8 cellular contexts compared by ENCODE assay signal in genomic region chr10:110610308-110610774, GRCh38. TPM values are rescaled to one million over a fixed set of nuclear protein-coding genes. Genes with fewer than 3 reads are reported as not detected.
A peak's percentile ranks its signal among the peaks of the same experiment; 100 is the strongest.
DNase-seq lines count a peak whose midpoint lies in the region; ATAC-seq, FAIRE-seq and TF ChIP-seq lines count a peak whose summit lies in the region.

No MANE protein-coding gene starts in this region.

- H2BK5ac ChIP-seq in H1 (ENCODE audit: low read depth, low read length): no peak overlapping the region

- H3K27ac Mint-ChIP-seq in memory B cell: no peak overlapping the region

- no peak overlapping the region for H2BK20ac ChIP-seq in H1 (ENCODE audit: low read length)

- no peaks in the 10 kb centered on the region for H3K9me3 ChIP-seq in H1 (ENCODE audit: insufficient read depth in 2 of 2, low read depth in 1 of 2, low read length in 1 of 2)
- no peaks in the 10 kb centered on the region for H3K9me3 ChIP-seq in testis

- no peak overlapping the region for H4K8ac ChIP-seq in H1 (ENCODE audit: extremely low read depth, insufficient read depth, low read length)

- H3K4me3 Mint-ChIP-seq in memory B cell: no peak overlapping the region

- H3K23ac ChIP-seq in H1 (ENCODE audit: insufficient read length): no peak overlapping the region

- H2AFZ ChIP-seq in H1 (ENCODE audit: low read length): no peak overlapping the region

- H2BK12ac ChIP-seq in H1 (ENCODE audit: low read depth, low read length): no peak overlapping the region

- no peaks in the 10 kb centered on the region for H3K27me3 ChIP-seq in H7 (ENCODE audit: control insufficient read depth, insufficient read depth, low read length)
- H3K27me3 ChIP-seq in H1 (replicated peaks in 1 of 4; ENCODE audit: control insufficient read depth in 3 of 4, extremely low read depth in 1 of 4, insufficient read depth in 3 of 4, low read length in 3 of 4): no peaks in the 10 kb centered on the region
- no peaks in the 10 kb centered on the region for H3K27me3 ChIP-seq in testis

- H3K14ac ChIP-seq in H1 (ENCODE audit: insufficient read length): no peak overlapping the region

- H3K27me3 Mint-ChIP-seq in memory B cell: no peaks in the 10 kb centered on the region

- H4K20me1 ChIP-seq in H1 (replicated peaks in 1 of 2; ENCODE audit: control insufficient read depth in 1 of 2, insufficient read depth in 2 of 2, low read length in 2 of 2): no peaks in the 10 kb centered on the region

- WGBS in H1 (ENCODE audit: extremely low coverage in 1 of 2, insufficient coverage in 1 of 2, insufficient read length in 1 of 2, insufficient replicate concordance in 2 of 2, low coverage in 1 of 2, low lambda C conversion rate in 2 of 2, missing lambda C conversion rate in 1 of 2), 2 experiments: 37% methylated on average over 3 of the region's 3 CpGs; no CpG with 5 or more reads in 1 of the 2 experiments
- WGBS in testis, 2 donors: 42 to 48% methylated on average over 3 of the region's 3 CpGs

- in situ Hi-C loops in Caki2 (cut with HindIII; ENCODE audit: low pct_unique_long_range_greater_than_20kb, low sequenced_read_pairs): no loop called here

- no peak overlapping the region for H3K4me3 ChIP-seq in H7 (ENCODE audit: insufficient read depth, low read depth, low read length)
- H3K4me3 ChIP-seq in H1 (ENCODE audit: extremely low read depth in 1 of 4, insufficient read depth in 2 of 4, low read depth in 3 of 4, low read length in 4 of 4): no peak overlapping the region
- no peak overlapping the region for H3K4me3 ChIP-seq in testis

- no peaks in the 10 kb centered on the region for H3K9me3 Mint-ChIP-seq in memory B cell

- TF ChIP-seq CTCF in H1 (IDR thresholded peaks at IDR 0.05; ENCODE audit: control extremely low read depth in 1 of 3, insufficient read depth in 1 of 3, low read depth in 1 of 3, low read length in 3 of 3) (peak; percentile 17 to 87 (median 78)), testis (IDR thresholded peaks at IDR 0.05) (peak in 2 of 3 experiments; percentile 74 to 76)

- DNase-seq in Caki2 (ENCODE audit: low read depth) (peak; percentile 70), H7 (peak; percentile 66), NCI-H345 treated with DMSO at 0.1 percent for 48 hours (lab: John Stamatoyannopoulos, UW; ENCODE audit: unreplicated experiment) (peak; percentile 48), H1 (ENCODE audit: low read depth in 1 of 2, low spot score in 2 of 2) (peak in 1 of 2 experiments; percentile 51), memory B cell (ENCODE audit: low spot score in 2 of 2) (peak; percentile 52 to 60), testis (peak; percentile 47)
- DNase-seq in activated CD4-positive, alpha-beta T cell treated with anti-CD3 and anti-CD28 coated beads for 48 hours: peak; percentile 61

- no peak overlapping the region for H3K4ac ChIP-seq in H1 (replicated peaks; ENCODE audit: insufficient read length, low read depth, low read length)

- intact Hi-C loops in testis (cut with DNase I; ENCODE audit: low total_unique reads): no loop called here

- ATAC-seq in memory B cell (ENCODE audit: low read depth): peak; percentile 22
- ATAC-seq in GM18873 (IDR thresholded peaks at IDR 0.05; ENCODE audit: low FRiP score, unreplicated experiment): no peak

- H3K36me3 Mint-ChIP-seq in memory B cell: no peaks in the 10 kb centered on the region

- H3K18ac ChIP-seq in H1 (ENCODE audit: extremely low read depth, low read length): no peak overlapping the region

- no peak overlapping the region for H2BK15ac ChIP-seq in H1 (ENCODE audit: low read length)

- H2BK120ac ChIP-seq in H1 (replicated peaks; ENCODE audit: low read depth, low read length): no peak overlapping the region

- H3K4me1 Mint-ChIP-seq in memory B cell: peaks cover 4% of the 10 kb centered on the region

- H3K79me2 ChIP-seq in H1 (ENCODE audit: control insufficient read depth in 1 of 2, insufficient read depth in 2 of 2, low read length in 2 of 2): no peaks in the 10 kb centered on the region

- FAIRE-seq in H1 (lab: Jason Lieb, UNC): peak; percentile 80

- H3K79me1 ChIP-seq in H1 (ENCODE audit: low read depth, low read length): no peaks in the 10 kb centered on the region

- no peak overlapping the region for H4K91ac ChIP-seq in H1 (replicated peaks; ENCODE audit: insufficient read length, low read length)

- no peak for TF ChIP-seq POLR2A in H1 (IDR thresholded peaks at IDR 0.05; ENCODE audit: control extremely low read depth in 1 of 2, low read depth in 2 of 2, low read length in 2 of 2)
- no peak for TF ChIP-seq POLR2A in testis (IDR thresholded peaks at IDR 0.05)

- CTCF ChIA-PET in H1 (lab: Charles Lee; ENCODE audit: partially characterized antibody): interaction anchor here (0.6 to 14.3 kb wide), 35 partner anchors 9 to 336 kb away, joined by 3 to 237 read pairs (median 4); partner anchors contain the start of gene RBM20

- POLR2A ChIA-PET in H1 (lab: Charles Lee; ENCODE audit: partially characterized antibody): interaction anchor here (0.6 to 1.9 kb wide), 2 partner anchors 33 to 43 kb away, joined by 4 read pairs; partner anchors contain the start of gene RBM20

- H3K9ac ChIP-seq in H1 (replicated peaks in 1 of 4; ENCODE audit: extremely low read depth in 1 of 4, low read depth in 3 of 4, low read length in 3 of 4): no peak overlapping the region

- TF ChIP-seq EP300 in H1 (IDR thresholded peaks at IDR 0.05; ENCODE audit: borderline replicate concordance in 1 of 2, low read depth in 2 of 2, low read length in 2 of 2): no peak

- TF ChIP-seq RAD21 in H1 (IDR thresholded peaks at IDR 0.05 in 1 of 2, conservative IDR thresholded peaks at IDR 0.05 in 1 of 2; ENCODE audit: low read depth in 2 of 2, low read length in 2 of 2): peak; percentile 95 to 98

- H3K27ac ChIP-seq in H1 (ENCODE audit: low read depth, low read length) (no peak overlapping the region), testis (no peak overlapping the region)

- H3K36me3 ChIP-seq in H7 (replicated peaks; ENCODE audit: control insufficient read depth, insufficient read depth, low read length): peaks cover 1% of the 10 kb centered on the region; the same call in 1 of the 2 replicates
- peaks cover 0 to 9% (median 0%) of the 10 kb centered on the region in 4 experiments; a peak in 3 of 8 replicates for H3K36me3 ChIP-seq in H1 (ENCODE audit: control insufficient read depth in 2 of 4, insufficient read depth in 4 of 4, low read length in 3 of 4)
- no peaks in the 10 kb centered on the region for H3K36me3 ChIP-seq in testis (ENCODE audit: low read depth, missing control alignments)

- no peak overlapping the region for H2AK5ac ChIP-seq in H1 (ENCODE audit: low read depth, low read length)

- H3K4me1 ChIP-seq in H1 (replicated peaks in 1 of 4; ENCODE audit: control insufficient read depth in 3 of 4, insufficient read depth in 4 of 4, low read length in 3 of 4) (peaks cover 5 to 9% (median 8%) of the 10 kb centered on the region in 4 experiments), testis (no peaks in the 10 kb centered on the region)

- no peak overlapping the region; a peak in 1 of 4 replicates for H3K4me2 ChIP-seq in H1 (ENCODE audit: insufficient read depth in 1 of 2, low read depth in 2 of 2, low read length in 2 of 2)

- no peaks in the 10 kb centered on the region for H3K23me2 ChIP-seq in H1 (ENCODE audit: low read depth, low read length)

- no peak overlapping the region for H4K5ac ChIP-seq in H1 (ENCODE audit: insufficient read length, low read depth, low read length)

- H3K56ac ChIP-seq in H1 (replicated peaks; ENCODE audit: insufficient read length, low read depth, low read length): no peak overlapping the region

TF ChIP-seq in H1, 55 proteins besides CTCF, POLR2A, EP300 and RAD21 (continues in another document):
- TF ChIP-seq CEBPB (IDR thresholded peaks at IDR 0.05; ENCODE audit: low read depth, low read length) (peak; percentile 81), KDM4A (IDR thresholded peaks at IDR 0.05; ENCODE audit: low read depth, low read length, severe bottlenecking) (no peak), SAP30 (IDR thresholded peaks at IDR 0.05; ENCODE audit: insufficient read depth, insufficient replicate concordance, low read length) (no peak), CREB1 (IDR thresholded peaks at IDR 0.05) (0 out of 2 replicates have a peak, but pooled peaks have one; percentile 7), JUND (IDR thresholded peaks at IDR 0.05; ENCODE audit: low read length) (no peak), TCF12 (IDR thresholded peaks at IDR 0.05; ENCODE audit: low read depth, low read length) (no peak)
- TF ChIP-seq, protein P1, sequence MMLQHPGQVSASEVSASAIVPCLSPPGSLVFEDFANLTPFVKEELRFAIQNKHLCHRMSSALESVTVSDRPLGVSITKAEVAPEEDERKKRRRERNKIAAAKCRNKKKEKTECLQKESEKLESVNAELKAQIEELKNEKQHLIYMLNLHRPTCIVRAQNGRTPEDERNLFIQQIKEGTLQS (IDR thresholded peaks at IDR 0.05; ENCODE audit: insufficient read depth, low read depth, low read length): no peak

RNA-seq across cellular contexts. Expression of gene RBM20, which starts 33.8 kb away (rescaled TPM):
- total RNA-seq in Caki2 (2014; rRNA removed; shearing (Covaris generic); ENCODE audit: low replicate concordance): 7.2 and 7.7 TPM in 2 replicates
- 0.15 and 0.52 TPM in 2 replicates for total RNA-seq in H7 (2014; rRNA removed; shearing (Covaris generic))
- 0.29 and 0.63 TPM in 2 replicates for total RNA-seq in H1 (2021; fragmentation: NEBNext Ultra II Directional; extraction: Animal tissue kit (Norgen Biotek cat#: 25700))
- polyA plus RNA-seq in H1 (2011; rRNA removed) (0.05 and 0.22 TPM in 2 replicates), testis (ENCODE audit: insufficient read depth, low read depth, low replicate concordance) (1.7 TPM)
- 0.10 TPM for polyA plus RNA-seq in H1 (2011; cell fraction: cytosol; rRNA removed)
- 0.39 TPM for polyA plus RNA-seq in H1 (2011; cell fraction: nucleus; rRNA removed)
- polyA plus RNA-seq in H1 (2012, experiment 1 of 2): 0.08 to 0.20 TPM (median 0.13 TPM) in 4 replicates
- 0.04 TPM for polyA plus RNA-seq in H1 (2012, experiment 2 of 2)
- polyA plus RNA-seq in H1 (2013, experiment 1 of 2): 0.30 TPM
- 0.29 TPM for polyA plus RNA-seq in H1 (2013, experiment 2 of 2)
- polyA minus RNA-seq in H1 (2011; rRNA and poly(A)+ RNA removed): 0.19 and 0.20 TPM in 2 replicates
- polyA minus RNA-seq in H1 (2011; cell fraction: cytosol; rRNA and poly(A)+ RNA removed): 0.73 TPM
- polyA minus RNA-seq in H1 (2011; cell fraction: nucleus; rRNA and poly(A)+ RNA removed): 1.1 TPM
- total RNA-seq in testis: 1 to 10 TPM; 3.1 to 5.3 TPM

RNA-seq across cellular contexts. Expression of gene SMC3, which starts 42.8 kb away (rescaled TPM):
- total RNA-seq in Caki2 (2014; rRNA removed; shearing (Covaris generic); ENCODE audit: low replicate concordance): 15.9 and 16.5 TPM in 2 replicates
- 33.1 and 57.6 TPM in 2 replicates for total RNA-seq in H7 (2014; rRNA removed; shearing (Covaris generic))
- 89.8 and 93.4 TPM in 2 replicates for total RNA-seq in H1 (2021; fragmentation: NEBNext Ultra II Directional; extraction: Animal tissue kit (Norgen Biotek cat#: 25700))
- polyA plus RNA-seq in H1 (2011; rRNA removed) (7.8 and 12.7 TPM in 2 replicates), testis (ENCODE audit: insufficient read depth, low read depth, low replicate concordance) (28.7 TPM)
- polyA plus RNA-seq in H1 (2011; cell fraction: cytosol; rRNA removed): 29.8 TPM
- 5.9 TPM for polyA plus RNA-seq in H1 (2011; cell fraction: nucleus; rRNA removed)
- polyA plus RNA-seq in H1 (2012, experiment 1 of 2): 44.2 to 101 TPM (median 59.5 TPM) in 4 replicates
- polyA plus RNA-seq in H1 (2012, experiment 2 of 2): 4.2 TPM
- 65.2 TPM for polyA plus RNA-seq in H1 (2013, experiment 1 of 2)
- 67.9 TPM for polyA plus RNA-seq in H1 (2013, experiment 2 of 2)
- 14.4 and 18.6 TPM in 2 replicates for polyA minus RNA-seq in H1 (2011; rRNA and poly(A)+ RNA removed)
- 23.2 TPM for polyA minus RNA-seq in H1 (2011; cell fraction: cytosol; rRNA and poly(A)+ RNA removed)
- 21.7 TPM for polyA minus RNA-seq in H1 (2011; cell fraction: nucleus; rRNA and poly(A)+ RNA removed)
- total RNA-seq in testis: 10 to 100 TPM; 65.4 to 86.8 TPM
